ENCODE assay signal across 18 cellular contexts in the genomic region with DNA sequence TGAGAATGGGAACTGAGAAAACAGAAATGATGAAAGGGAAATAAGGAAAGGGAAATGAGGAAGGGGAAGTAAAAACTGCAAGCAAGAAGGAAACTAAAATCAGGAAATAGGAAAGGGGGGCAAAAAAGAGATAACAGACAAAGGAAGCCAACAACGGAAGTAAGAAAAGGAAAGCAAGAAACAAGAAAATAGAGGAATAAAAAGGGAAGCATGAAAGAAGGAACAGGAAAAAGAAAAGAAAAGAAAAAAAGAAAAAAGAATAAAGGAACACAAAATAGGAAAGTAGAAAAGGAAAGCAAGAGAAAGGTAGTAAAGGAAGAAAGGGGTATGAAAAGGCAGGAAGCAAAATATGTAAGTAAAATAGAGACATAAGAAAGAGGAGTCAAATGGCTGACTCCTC.
DNase-seq lines count a peak whose midpoint lies in the region; ATAC-seq and TF ChIP-seq lines count a peak whose summit lies in the region.
"Had no signal": no experiment of that assay in that cellular context is flagged by ENCODE, and none has a peak within 500 bp of the region (broad histone marks: within the 10 kb centered on the region; RNA-seq: fewer than 3 reads in every experiment).

No MANE protein-coding gene starts in this region.

- H3K9me3 Mint-ChIP-seq in WTC11, result peaks cover 8% of the 10 kb centered on the region
- peaks cover 32% of the 10 kb centered on the region for H3K9me3 Mint-ChIP-seq in memory B cell
- H3K9me3 Mint-ChIP-seq in stimulated activated naive B cell treated with anti-CD40 and anti-IgM and Interleukin-4, amounts not matched to agents 10 μg/mL and 1 μg/mL and 100 μg/mL, for 72 hours, result peaks cover 33 to 38% of the 10 kb centered on the region in 2 donors
- peaks cover 19% of the 10 kb centered on the region for H3K9me3 Mint-ChIP-seq in activated naive CD8-positive, alpha-beta T cell treated with anti-CD3 and anti-CD28 coated beads, Interleukin-2, amount 50 U/mL, for 24 hours

- H3K4me1 Mint-ChIP-seq in WTC11 (peaks cover 3% of the 10 kb centered on the region; the same call in 1 of the 2 replicates), memory B cell (peaks cover 23% of the 10 kb centered on the region)
- peaks cover 25 to 28% of the 10 kb centered on the region in 2 donors for H3K4me1 Mint-ChIP-seq in stimulated activated naive B cell treated with anti-CD40 and anti-IgM and Interleukin-4, amounts not matched to agents 10 μg/mL and 1 μg/mL and 100 μg/mL, for 72 hours
- no peaks in the 10 kb centered on the region for H3K4me1 Mint-ChIP-seq in activated naive CD8-positive, alpha-beta T cell treated with anti-CD3 and anti-CD28 coated beads, Interleukin-2, amount 50 U/mL, for 24 hours
- H3K4me1 Mint-ChIP-seq: CD4-positive, CD25-positive, alpha-beta regulatory T cell; H9 had no signal

- peaks cover 14% of the 10 kb centered on the region for H3K27me3 Mint-ChIP-seq in WTC11 (ENCODE audit: low read depth)
- no peaks in the 10 kb centered on the region for H3K27me3 Mint-ChIP-seq in memory B cell
- H3K27me3 Mint-ChIP-seq in stimulated activated naive B cell treated with anti-CD40 and anti-IgM and Interleukin-4, amounts not matched to agents 10 μg/mL and 1 μg/mL and 100 μg/mL, for 72 hours, result peaks cover 0 to 9% of the 10 kb centered on the region in 2 donors
- peaks cover 13% of the 10 kb centered on the region for H3K27me3 Mint-ChIP-seq in activated naive CD8-positive, alpha-beta T cell treated with anti-CD3 and anti-CD28 coated beads, Interleukin-2, amount 50 U/mL, for 24 hours

- in situ Hi-C loops in GM13976 (cut with MboI; ENCODE audit: low sequenced_read_pairs, unreplicated experiment), result no loop called here

- no peak for DNase-seq in WTC11 (ENCODE audit: low spot score)
- no peak for DNase-seq in memory B cell (ENCODE audit: low spot score in 2 of 2)
- DNase-seq in stimulated activated naive B cell treated with anti-CD40 and anti-IgM and Interleukin-4, amounts not matched to agents 10 μg/mL and 1 μg/mL and 100 μg/mL, for 72 hours, result no peak
- DNase-seq in GM13976 (ENCODE audit: low spot score), result no peak
- no peak for DNase-seq in activated CD4-positive, alpha-beta T cell treated with anti-CD3 and anti-CD28 coated beads for 4 hours
- no peak for DNase-seq in activated naive CD8-positive, alpha-beta T cell treated with anti-CD3 and anti-CD28 coated beads, Interleukin-2, amount 50 U/mL, for 24 hours
- DNase-seq: Caco-2; CD4-positive, CD25-positive, alpha-beta regulatory T cell; CD8-positive, alpha-beta T cell; DMS153; DND-41; H9; HFFc6 had no signal

- no peaks in the 10 kb centered on the region for H3K9me3 ChIP-seq in HEK293 (ENCODE audit: control insufficient read depth, insufficient read depth, low read depth, low read length)

- ATAC-seq in WTC11 (no peak), memory B cell (ENCODE audit: low read depth) (no peak)
- no peak for ATAC-seq in stimulated activated naive B cell treated with anti-CD40 and anti-IgM and Interleukin-4, amounts not matched to agents 10 μg/mL and 1 μg/mL and 100 μg/mL, for 72 hours (replicated peaks)
- no peak for ATAC-seq in activated naive CD8-positive, alpha-beta T cell treated with anti-CD3 and anti-CD28 coated beads, Interleukin-2, amount 50 U/mL, for 24 hours
- ATAC-seq: CD8-positive, alpha-beta T cell; GM23338; HCT116 had no signal

- H3K27ac ChIP-seq in HEK293 (ENCODE audit: extremely low read depth, low read depth, low read length), result no peak overlapping the region
- H3K27ac ChIP-seq: BLaER1, C4-2B had no signal

- H3K36me3 ChIP-seq in HEK293 (ENCODE audit: control insufficient read depth in 2 of 2, insufficient read depth in 1 of 2, low read length in 2 of 2), result no peaks in the 10 kb centered on the region
- H3K36me3 ChIP-seq: BLaER1 had no signal

- POLR2A ChIA-PET in HEK293 (lab: Yijun Ruan, JAX) (no interaction called here), WTC11 (lab: Charles Lee) (no interaction called here)

- no peaks in the 10 kb centered on the region for H3K4me1 ChIP-seq in HEK293 (ENCODE audit: control insufficient read depth, insufficient read depth, low read length)
- H3K4me1 ChIP-seq: BLaER1, Caco-2 had no signal

- CTCF ChIA-PET in HEK293 (lab: Yijun Ruan, JAX) (no interaction called here), WTC11 (lab: Charles Lee) (no interaction called here)

- H3K36me3 Mint-ChIP-seq in WTC11 (no peaks in the 10 kb centered on the region), memory B cell (peaks cover 22% of the 10 kb centered on the region)
- peaks cover 24 to 32% of the 10 kb centered on the region in 2 donors for H3K36me3 Mint-ChIP-seq in stimulated activated naive B cell treated with anti-CD40 and anti-IgM and Interleukin-4, amounts not matched to agents 10 μg/mL and 1 μg/mL and 100 μg/mL, for 72 hours
- peaks cover 5% of the 10 kb centered on the region for H3K36me3 Mint-ChIP-seq in activated naive CD8-positive, alpha-beta T cell treated with anti-CD3 and anti-CD28 coated beads, Interleukin-2, amount 50 U/mL, for 24 hours (ENCODE audit: low read depth)
- H3K36me3 Mint-ChIP-seq: CD8-positive, alpha-beta T cell had no signal

- TF ChIP-seq CTCF in HEK293 (tag by site-specific recombination; IDR thresholded peaks at IDR 0.05) (no peak), WTC11 (IDR thresholded peaks at IDR 0.05) (no peak), GM13976 (IDR thresholded peaks at IDR 0.05; ENCODE audit: borderline replicate concordance, control extremely low read depth, extremely low read depth, insufficient read depth, missing control alignments) (no peak)

- H3K4me3 ChIP-seq in HEK293 (ENCODE audit: low read depth, low read length), result no peak overlapping the region
- H3K4me3 ChIP-seq: BLaER1, GM23338 had no signal

- H3K27ac Mint-ChIP-seq in WTC11 (no peak overlapping the region), memory B cell (peak overlapping the region; percentile 76)
- peak overlapping the region; percentile 97 for H3K27ac Mint-ChIP-seq in stimulated activated naive B cell treated with anti-CD40 and anti-IgM and Interleukin-4, amounts not matched to agents 10 μg/mL and 1 μg/mL and 100 μg/mL, for 72 hours
- H3K27ac Mint-ChIP-seq in activated naive CD8-positive, alpha-beta T cell treated with anti-CD3 and anti-CD28 coated beads, Interleukin-2, amount 50 U/mL, for 24 hours, result no peak overlapping the region
- H3K27ac Mint-ChIP-seq: CD4-positive, CD25-positive, alpha-beta regulatory T cell; CD8-positive, alpha-beta T cell; GM23338; H9; HFFc6 had no signal

- H3K4me3 Mint-ChIP-seq in WTC11, result no peak overlapping the region
- H3K4me3 Mint-ChIP-seq in memory B cell, result no peak overlapping the region
- peak overlapping the region; percentile 67 to 76 for H3K4me3 Mint-ChIP-seq in stimulated activated naive B cell treated with anti-CD40 and anti-IgM and Interleukin-4, amounts not matched to agents 10 μg/mL and 1 μg/mL and 100 μg/mL, for 72 hours
- no peak overlapping the region for H3K4me3 Mint-ChIP-seq in activated naive CD8-positive, alpha-beta T cell treated with anti-CD3 and anti-CD28 coated beads, Interleukin-2, amount 50 U/mL, for 24 hours
- H3K4me3 Mint-ChIP-seq: CD8-positive, alpha-beta T cell; GM23338; H9; HFFc6 had no signal

TF ChIP-seq in HEK293, 187 proteins besides CTCF, POLR2A, EP300 and RAD21:
- TF ChIP-seq ZNF571 (tag by site-specific recombination; IDR thresholded peaks at IDR 0.05) (no peak), PRDM1 (tag by site-specific recombination; IDR thresholded peaks at IDR 0.05) (peak; percentile 85)
TF ChIP-seq in HEK293: peak in this region for 1.

TF ChIP-seq in WTC11, 78 proteins besides CTCF, POLR2A, EP300 and RAD21:
- TF ChIP-seq ZNF512 (CRISPR knock-in tag; IDR thresholded peaks at IDR 0.05; ENCODE audit: borderline replicate concordance) (0 out of 2 replicates have a peak, but pooled peaks have one; percentile 9), PRDM15 (CRISPR knock-in tag; IDR thresholded peaks at IDR 0.05) (no peak)
TF ChIP-seq in WTC11: peak in this region for 1.

Comparison
In these comparisons a context has a peak if more than half of its experiments do, and no peak if none do; other contexts are left out.
1. H3K27ac Mint-ChIP-seq: peak in memory B cell (single experiment) and stimulated activated naive B cell treated with anti-CD40 and anti-IgM and Interleukin-4, amounts not matched to agents 10 μg/mL and 1 μg/mL and 100 μg/mL, for 72 hours (single experiment); none in WTC11 (single experiment) and activated naive CD8-positive, alpha-beta T cell treated with anti-CD3 and anti-CD28 coated beads, Interleukin-2, amount 50 U/mL, for 24 hours (single experiment).
2. H3K4me3 Mint-ChIP-seq: peak in stimulated activated naive B cell treated with anti-CD40 and anti-IgM and Interleukin-4, amounts not matched to agents 10 μg/mL and 1 μg/mL and 100 μg/mL, for 72 hours (2 of 2); none in WTC11 (single experiment), memory B cell (single experiment) and activated naive CD8-positive, alpha-beta T cell treated with anti-CD3 and anti-CD28 coated beads, Interleukin-2, amount 50 U/mL, for 24 hours (single experiment).